In the genomic region with DNA sequence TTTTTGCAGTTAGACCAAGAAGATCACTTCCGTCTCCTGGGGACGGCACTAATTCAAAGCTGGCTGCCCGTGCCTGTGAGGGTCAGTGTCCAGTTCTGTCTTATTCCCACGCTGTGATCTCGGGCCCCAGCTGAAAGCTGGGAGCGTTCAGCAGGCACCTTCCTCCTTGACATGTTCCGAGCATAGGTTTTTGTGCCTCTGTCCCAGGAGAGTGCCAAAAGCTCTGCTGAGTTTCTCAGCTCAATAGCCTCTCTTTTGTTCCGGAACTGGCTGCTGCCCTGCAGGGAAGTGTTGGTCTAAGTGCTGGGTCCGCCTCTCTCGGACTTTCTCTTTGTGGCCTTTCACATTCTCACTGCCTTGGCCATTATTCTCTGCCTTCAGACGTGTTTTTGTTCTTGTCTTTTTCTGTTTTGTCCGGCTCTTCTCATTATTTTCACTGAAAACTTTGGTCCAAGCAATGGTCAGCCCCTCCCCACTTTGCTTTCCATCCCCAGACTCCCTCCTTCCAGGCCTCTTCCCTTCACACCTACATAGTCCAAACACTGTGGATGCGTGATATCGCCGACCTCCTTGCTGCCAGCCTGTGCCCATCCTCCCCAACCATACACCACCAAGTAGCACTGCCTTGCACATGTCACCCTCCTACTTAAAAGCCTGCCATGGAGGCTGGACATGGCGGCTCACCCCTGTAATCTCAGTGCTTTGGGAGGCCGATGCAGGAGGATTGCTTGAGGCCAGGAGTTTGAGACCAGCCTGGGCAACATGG, we compare ENCODE assay signal across 17 cellular contexts.
DNase-seq lines count a peak whose midpoint lies in the region; ATAC-seq, FAIRE-seq and TF ChIP-seq lines count a peak whose summit lies in the region.
"Had no signal": no experiment of that assay in that cellular context is flagged by ENCODE, and none has a peak within 500 bp of the region (broad histone marks: within the 10 kb centered on the region; RNA-seq: fewer than 3 reads in every experiment).

No MANE protein-coding gene starts in this region.

- no peak overlapping the region for H3K4me2 ChIP-seq in osteoblast (ENCODE audit: insufficient read depth, low read length)
- H3K4me2 ChIP-seq: smooth muscle cell had no signal

- H3K36me3 ChIP-seq in Caco-2 (ENCODE audit: control insufficient read depth, insufficient read depth, low read length) = no peaks in the 10 kb centered on the region
- H3K36me3 ChIP-seq in osteoblast (ENCODE audit: insufficient read depth, low read length) = no peaks in the 10 kb centered on the region
- no peaks in the 10 kb centered on the region for H3K36me3 ChIP-seq in SJCRH30
- H3K36me3 ChIP-seq: suprapubic skin had no signal

- H3K27ac ChIP-seq in layer of hippocampus (ENCODE audit: low read depth, low read length) (peak overlapping the region; percentile 67), osteoblast (ENCODE audit: low read depth, low read length) (no peak overlapping the region), SJCRH30 (no peak overlapping the region)
- H3K27ac ChIP-seq: suprapubic skin had no signal

- H3K27me3 Mint-ChIP-seq in Caco-2 (ENCODE audit: insufficient read depth, unreplicated experiment) (no peaks in the 10 kb centered on the region), brain (no peaks in the 10 kb centered on the region)
- H3K27me3 Mint-ChIP-seq in stimulated activated naive B cell treated with anti-CD40 and anti-IgM and Interleukin-4, amounts not matched to agents 10 μg/mL and 1 μg/mL and 100 μg/mL, for 72 hours = peaks cover 0 to 5% of the 10 kb centered on the region in 2 donors
- H3K27me3 Mint-ChIP-seq: activated T-helper 17 cell treated with anti-CD3 and anti-CD28 coated beads, Interleukin-2, amount 50 U/mL, for 72 hours had no signal

- H3K4me3 Mint-ChIP-seq in Caco-2 (ENCODE audit: unreplicated experiment) (no peak overlapping the region), brain (peak overlapping the region in 4 of 5 experiments; percentile 11 to 37 (median 24))
- H3K4me3 Mint-ChIP-seq in stimulated activated naive B cell treated with anti-CD40 and anti-IgM and Interleukin-4, amounts not matched to agents 10 μg/mL and 1 μg/mL and 100 μg/mL, for 72 hours = no peak overlapping the region
- H3K4me3 Mint-ChIP-seq: activated T-helper 17 cell treated with anti-CD3 and anti-CD28 coated beads, Interleukin-2, amount 50 U/mL, for 72 hours; CD14-positive monocyte had no signal

- CTCF ChIA-PET in Caco-2 (lab: Charles Lee) = no interaction called here

- intact Hi-C loops in Caco-2 (cut with micrococcal nuclease; ENCODE audit: unreplicated experiment) = no loop called here

- H3K27me3 ChIP-seq in Caco-2 (replicated peaks; ENCODE audit: control insufficient read depth, insufficient read depth, low read length) (no peaks in the 10 kb centered on the region), layer of hippocampus (ENCODE audit: control insufficient read depth, insufficient read depth, low read length) (no peaks in the 10 kb centered on the region), osteoblast (ENCODE audit: insufficient read depth, low read length) (no peaks in the 10 kb centered on the region), SJCRH30 (no peaks in the 10 kb centered on the region)
- H3K27me3 ChIP-seq: suprapubic skin had no signal

- H3K36me3 Mint-ChIP-seq in Caco-2 (ENCODE audit: insufficient read depth, unreplicated experiment) (peaks cover 5% of the 10 kb centered on the region), brain (no peaks in the 10 kb centered on the region)
- no peaks in the 10 kb centered on the region for H3K36me3 Mint-ChIP-seq in stimulated activated naive B cell treated with anti-CD40 and anti-IgM and Interleukin-4, amounts not matched to agents 10 μg/mL and 1 μg/mL and 100 μg/mL, for 72 hours

- H3K27ac Mint-ChIP-seq in Caco-2 (ENCODE audit: unreplicated experiment) = peak overlapping the region; percentile 3
- H3K27ac Mint-ChIP-seq in brain = peak overlapping the region in 4 of 5 experiments; percentile 31 to 96 (median 82)
- no peak overlapping the region for H3K27ac Mint-ChIP-seq in stimulated activated naive B cell treated with anti-CD40 and anti-IgM and Interleukin-4, amounts not matched to agents 10 μg/mL and 1 μg/mL and 100 μg/mL, for 72 hours
- H3K27ac Mint-ChIP-seq: activated T-helper 17 cell treated with anti-CD3 and anti-CD28 coated beads, Interleukin-2, amount 50 U/mL, for 72 hours; CD14-positive monocyte had no signal

- no peaks in the 10 kb centered on the region for H3K79me2 ChIP-seq in osteoblast (ENCODE audit: insufficient read depth, low read length)

- POLR2A ChIA-PET in Caco-2 (lab: Charles Lee) = no interaction called here

- no peak overlapping the region for H3K4me3 ChIP-seq in Caco-2 (ENCODE audit: low read depth, low read length)
- no peak overlapping the region for H3K4me3 ChIP-seq in osteoblast (ENCODE audit: insufficient read depth, low read length)
- no peak overlapping the region for H3K4me3 ChIP-seq in SJCRH30
- H3K4me3 ChIP-seq: smooth muscle cell, suprapubic skin had no signal

- FAIRE-seq in GM19239 (lab: Jason Lieb, UNC) = no peak
- FAIRE-seq: GM12892 had no signal

- no peaks in the 10 kb centered on the region for H3K9me3 ChIP-seq in Caco-2
- no peaks in the 10 kb centered on the region for H3K9me3 ChIP-seq in osteoblast (ENCODE audit: low read depth, low read length)
- no peaks in the 10 kb centered on the region for H3K9me3 ChIP-seq in SJCRH30 (replicated peaks)
- H3K9me3 ChIP-seq: suprapubic skin had no signal

- no peak for ATAC-seq in stimulated activated naive B cell treated with anti-CD40 and anti-IgM and Interleukin-4, amounts not matched to agents 10 μg/mL and 1 μg/mL and 100 μg/mL, for 72 hours (replicated peaks)
- ATAC-seq: activated T-helper 17 cell treated with anti-CD3 and anti-CD28 coated beads, Interleukin-2, amount 50 U/mL, for 72 hours had no signal

- no peaks in the 10 kb centered on the region for H3K9me3 Mint-ChIP-seq in Caco-2 (ENCODE audit: unreplicated experiment)
- H3K9me3 Mint-ChIP-seq in brain = peaks cover 0 to 11% (median 0%) of the 10 kb centered on the region in 5 experiments
- no peaks in the 10 kb centered on the region for H3K9me3 Mint-ChIP-seq in stimulated activated naive B cell treated with anti-CD40 and anti-IgM and Interleukin-4, amounts not matched to agents 10 μg/mL and 1 μg/mL and 100 μg/mL, for 72 hours
- H3K9me3 Mint-ChIP-seq: activated T-helper 17 cell treated with anti-CD3 and anti-CD28 coated beads, Interleukin-2, amount 50 U/mL, for 72 hours; CD14-positive monocyte had no signal

- no TSS peak for BruUV-seq in Caco-2 (replicated peaks; lab: Mats Ljungman, UMichigan)

- H3K4me1 ChIP-seq in Caco-2 = peaks cover 12% of the 10 kb centered on the region
- H3K4me1 ChIP-seq in osteoblast (ENCODE audit: insufficient read depth, low read length) = peaks cover 2% of the 10 kb centered on the region
- H3K4me1 ChIP-seq in SJCRH30 = no peaks in the 10 kb centered on the region; the same call in 1 of the 2 replicates
- H3K4me1 ChIP-seq: suprapubic skin had no signal

- H4K20me1 ChIP-seq in osteoblast (ENCODE audit: insufficient read depth, low read length) = no peaks in the 10 kb centered on the region

- H3K4me1 Mint-ChIP-seq in Caco-2 (ENCODE audit: low read depth, unreplicated experiment) = peaks cover 16% of the 10 kb centered on the region
- H3K4me1 Mint-ChIP-seq in brain = peaks cover 25% of the 10 kb centered on the region
- no peaks in the 10 kb centered on the region for H3K4me1 Mint-ChIP-seq in stimulated activated naive B cell treated with anti-CD40 and anti-IgM and Interleukin-4, amounts not matched to agents 10 μg/mL and 1 μg/mL and 100 μg/mL, for 72 hours
- H3K4me1 Mint-ChIP-seq: activated T-helper 17 cell treated with anti-CD3 and anti-CD28 coated beads, Interleukin-2, amount 50 U/mL, for 72 hours had no signal

- no peak overlapping the region for H2AFZ ChIP-seq in osteoblast (ENCODE audit: low read length)

- TF ChIP-seq CTCF in Caco-2 (IDR thresholded peaks at IDR 0.05; ENCODE audit: insufficient read depth in 1 of 2, low read depth in 1 of 2, low read length in 1 of 2, severe bottlenecking in 1 of 2, unreplicated experiment in 1 of 2) (no peak), brain (conservative IDR thresholded peaks at IDR 0.05) (no peak), osteoblast (IDR thresholded peaks at IDR 0.05; ENCODE audit: extremely low read depth, low read depth, low read length) (no peak)

- DNase-seq in Caco-2 (no peak), osteoblast (ENCODE audit: insufficient read length, low spot score, missing footprints) (peak; percentile 41), SJCRH30 (no peak), GM19239 (ENCODE audit: insufficient read length, low spot score) (no peak), D341Med (ENCODE audit: low spot score) (no peak)
- no peak for DNase-seq in stimulated activated naive B cell treated with anti-CD40 and anti-IgM and Interleukin-4, amounts not matched to agents 10 μg/mL and 1 μg/mL and 100 μg/mL, for 72 hours
- DNase-seq: DMS153; NCI-H187 treated with DMSO at 0.1 percent for 48 hours; NK-92 treated with Interleukin-12 subunit alpha and Interleukin-12 subunit beta, amount 100 ng/mL, for 24 hours; stimulated activated CD4-positive, alpha-beta T cell treated with anti-CD3 and anti-CD28 coated beads, Interleukin-4, amount 100 ng/mL, for 4 hours had no signal

Comparison
In these comparisons a context has a peak if more than half of its experiments do, and no peak if none do; other contexts are left out.
1. H3K4me3 Mint-ChIP-seq: peak in brain (4 of 5); none in Caco-2 (single experiment) and stimulated activated naive B cell treated with anti-CD40 and anti-IgM and Interleukin-4, amounts not matched to agents 10 μg/mL and 1 μg/mL and 100 μg/mL, for 72 hours (0 of 2).